In the genomic region with DNA sequence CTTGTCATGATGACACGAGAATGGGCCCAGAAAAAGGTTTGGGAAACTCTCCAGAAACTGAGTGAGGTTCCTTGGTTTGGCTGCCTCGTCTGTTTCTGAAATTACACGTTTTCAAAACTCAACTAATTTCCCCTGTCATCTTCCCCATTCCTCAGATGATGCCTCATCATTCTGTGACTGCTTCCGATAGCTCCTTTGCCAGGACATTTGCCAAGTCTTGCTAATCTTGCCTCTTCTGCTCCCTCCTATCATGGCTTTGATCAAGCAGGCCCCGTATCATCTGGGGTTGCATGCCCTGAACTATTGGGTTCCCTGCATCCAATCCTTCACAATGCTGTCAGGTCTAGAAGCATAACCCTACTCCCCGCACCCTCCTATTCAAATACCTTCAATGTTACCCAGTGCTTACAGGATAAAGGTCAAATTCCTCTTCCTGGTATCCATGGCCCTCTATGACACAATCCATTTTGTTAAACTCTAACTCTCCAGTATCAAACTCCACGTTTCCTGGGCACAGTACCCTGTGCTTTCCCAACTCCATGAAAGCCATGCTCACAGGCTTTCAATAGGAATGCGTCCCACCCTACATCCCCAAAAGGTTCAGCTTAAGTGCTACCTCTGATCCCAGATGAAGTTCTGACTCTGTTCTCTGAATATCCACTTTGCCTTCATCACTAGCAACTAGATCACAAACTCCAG, we compare ENCODE assay signal across 9 cellular contexts. TPM values are rescaled to one million over a fixed set of nuclear protein-coding genes. Genes with fewer than 3 reads are reported as not detected.
DNase-seq lines count a peak whose midpoint lies in the region; ATAC-seq, FAIRE-seq and TF ChIP-seq lines count a peak whose summit lies in the region.
"Had no signal": no experiment of that assay in that cellular context is flagged by ENCODE, and none has a peak within 500 bp of the region (broad histone marks: within the 10 kb centered on the region; RNA-seq: fewer than 3 reads in every experiment).

No MANE protein-coding gene starts in this region.

- FAIRE-seq in HepG2 (lab: Jason Lieb, UNC), result peak; percentile 92

- peaks cover 14 to 36% of the 10 kb centered on the region in 2 experiments for H3K36me3 ChIP-seq in HepG2 (replicated peaks in 1 of 2; ENCODE audit: control insufficient read depth in 1 of 2, insufficient read depth in 2 of 2, low read length in 2 of 2)

- H3K79me2 ChIP-seq in HepG2 (ENCODE audit: insufficient read depth, low read length), result no peaks in the 10 kb centered on the region

- TF ChIP-seq CTCF in cardiac fibroblast (IDR thresholded peaks at IDR 0.05; ENCODE audit: low read depth, low read length) (no peak), HepG2 (CRISPR knock-in tag; IDR thresholded peaks at IDR 0.05) (0 out of 2 replicates have a peak, but pooled peaks have one; percentile 8)

- TF ChIP-seq EP300 in HepG2 (IDR thresholded peaks at IDR 0.05; ENCODE audit: low read depth in 2 of 2, low read length in 2 of 2) (peak; percentile 61 to 78; a peak in 3 of 4 replicates), HepG2 (CRISPR knock-in tag; IDR thresholded peaks at IDR 0.05; ENCODE audit: borderline replicate concordance) (peak; percentile 55; the same call in 1 of the 2 replicates)

- peak overlapping the region; percentile 63 for H3K4me2 ChIP-seq in HepG2 (ENCODE audit: low read depth, low read length)

- H3K4me1 ChIP-seq in HepG2 (ENCODE audit: insufficient read depth, low read length), result peaks cover 32% of the 10 kb centered on the region

- BruUV-seq in HepG2 (replicated peaks; lab: Mats Ljungman, UMichigan), result no TSS peak

- in situ Hi-C loops in ACHN (cut with HindIII; ENCODE audit: low pct_ligation_motif_present, low pct_unique_long_range_greater_than_20kb, low sequenced_read_pairs), result no loop called here
- in situ Hi-C loops in HepG2 (cut with HindIII; ENCODE audit: extremely low pct_ligation_motif_present, low pct_unique_long_range_greater_than_20kb), result no loop called here

- no peaks in the 10 kb centered on the region for H4K20me1 ChIP-seq in HepG2 (ENCODE audit: insufficient read depth, low read length)

- H3K27me3 ChIP-seq in HepG2 (ENCODE audit: control insufficient read depth in 1 of 2, insufficient read depth in 2 of 2, low read length in 2 of 2), result no peaks in the 10 kb centered on the region

- TF ChIP-seq POLR2A in HepG2 (IDR thresholded peaks at IDR 0.05; ENCODE audit: insufficient read depth in 1 of 2, low read depth in 2 of 2, low read length in 2 of 2), result peak in 1 of 2 experiments; percentile 45; a peak in 1 of 4 replicates

- intact Hi-C loops in HepG2 (cut with micrococcal nuclease; ENCODE audit: unreplicated experiment), result loop anchor here (1.0 kb wide), 2 partner anchors 22 to 51 kb away; no protein-coding TSS in a partner anchor

- H3K4me3 ChIP-seq in cardiac fibroblast (replicated peaks in 1 of 2; ENCODE audit: low read depth in 2 of 2, low read length in 2 of 2), result no peak overlapping the region
- no peak overlapping the region for H3K4me3 ChIP-seq in HepG2 (replicated peaks in 1 of 3; ENCODE audit: insufficient read depth in 1 of 3, low read depth in 2 of 3, low read length in 3 of 3)

- 20% methylated on average over 8 of the region's 8 CpGs for WGBS in HepG2 (ENCODE audit: low lambda C conversion rate)

- H3K9ac ChIP-seq in HepG2 (ENCODE audit: insufficient read depth, low read depth, low read length), result no peak overlapping the region

- POLR2A ChIA-PET in HepG2 (lab: Yijun Ruan, JAX), result interaction anchor here (1.5 to 3.2 kb wide), 2 partner anchors 21 to 36 kb away, joined by 5 to 13 read pairs; a partner anchor contains a TSS

- CTCF ChIA-PET in HepG2 (lab: Yijun Ruan, JAX; ENCODE audit: low intra/inter-chr PET ratio, low total read pairs), result no interaction called here

- TF ChIP-seq RAD21 in HepG2 (CRISPR knock-in tag; IDR thresholded peaks at IDR 0.05), result no peak

- ATAC-seq in HepG2, result peak; percentile 96
- no peak for ATAC-seq in HG02840 (IDR thresholded peaks at IDR 0.05; ENCODE audit: low FRiP score, unreplicated experiment)

- H3K9me3 ChIP-seq in HepG2 (ENCODE audit: low read length), result no peaks in the 10 kb centered on the region

- peak overlapping the region; percentile 82 for H3K27ac ChIP-seq in HepG2 (ENCODE audit: extremely low read length, insufficient read depth, low read length)

- H2AFZ ChIP-seq in HepG2 (ENCODE audit: low read length), result no peak overlapping the region

- DNase-seq in ACHN (peak; percentile 36), HT-29 (ENCODE audit: low spot score) (peak; percentile 33), cardiac fibroblast (ENCODE audit: low read depth in 2 of 2) (peak; percentile 75 to 90), HepG2 (ENCODE audit: low spot score) (peak; percentile 92), SIG-M5 treated with dmso at 0.1 percent for 504 hours (lab: John Stamatoyannopoulos, UW; ENCODE audit: unreplicated experiment) (no peak), retina (no peak)
- DNase-seq in activated CD4-positive, alpha-beta T cell treated with anti-CD3 and anti-CD28 coated beads for 48 hours, result no peak
- DNase-seq: NCI-H1105 had no signal

RNA-seq across cellular contexts. Expression of a gene that starts 22.2 kb away (rescaled TPM):
- not detected in 2 replicates for total RNA-seq in HT-29 (2014; rRNA removed; shearing (Covaris generic))
- 0.72 and 1.1 TPM in 2 replicates for total RNA-seq in HepG2 (2016; rRNA removed; fragmentation: Illumina TruSeq; extraction: Trizol)
- 0.18 and 0.20 TPM in 2 replicates for total RNA-seq in HepG2 (2016; cell fraction: cytosol; rRNA removed; fragmentation: Illumina TruSeq; extraction: Trizol; ENCODE audit: low read depth)
- total RNA-seq in HepG2 (2016; cell fraction: insoluble cytoplasmic fraction; rRNA removed; fragmentation: Illumina TruSeq; extraction: Trizol), result 0.48 and 1.0 TPM in 2 replicates
- total RNA-seq in HepG2 (2016; cell fraction: membrane; rRNA removed; fragmentation: Illumina TruSeq; extraction: Trizol), result 0.59 and 0.96 TPM in 2 replicates
- total RNA-seq in HepG2 (2016; cell fraction: nucleus; rRNA removed; fragmentation: Illumina TruSeq; extraction: Trizol), result 0.66 and 1.2 TPM in 2 replicates
- 1.1 and 1.4 TPM in 2 replicates for polyA plus RNA-seq in HepG2 (2011; rRNA removed)
- polyA plus RNA-seq in HepG2 (2011; cell fraction: cytosol; rRNA removed), result 0.88 and 1.1 TPM in 2 replicates
- 1.6 and 1.7 TPM in 2 replicates for polyA plus RNA-seq in HepG2 (2011; cell fraction: nucleus; rRNA removed)
- polyA plus RNA-seq in HepG2 (2012), result 0.44 and 1.1 TPM in 2 replicates
- polyA plus RNA-seq in HepG2 (2016; cell fraction: cytosol; fragmentation: Illumina TruSeq; extraction: Trizol; ENCODE audit: low read depth), result 0.28 and 0.41 TPM in 2 replicates
- polyA plus RNA-seq in HepG2 (2016; cell fraction: insoluble cytoplasmic fraction; fragmentation: Illumina TruSeq; extraction: Trizol; ENCODE audit: low read depth), result 0.66 and 0.93 TPM in 2 replicates
- polyA plus RNA-seq in HepG2 (2016; cell fraction: membrane; fragmentation: Illumina TruSeq; extraction: Trizol; ENCODE audit: low read depth), result 0.68 and 0.86 TPM in 2 replicates
- polyA plus RNA-seq in HepG2 (2016; cell fraction: nucleus; fragmentation: Illumina TruSeq; extraction: Trizol; ENCODE audit: insufficient read depth, low read depth), result 1.7 and 2.1 TPM in 2 replicates
- 0.12 and 1.2 TPM in 2 replicates for polyA minus RNA-seq in HepG2 (2011; rRNA and poly(A)+ RNA removed; ENCODE audit: low replicate concordance)
- 0.40 and 0.53 TPM in 2 replicates for polyA minus RNA-seq in HepG2 (2011; cell fraction: cytosol; rRNA and poly(A)+ RNA removed)
- polyA minus RNA-seq in HepG2 (2011; cell fraction: nucleus; rRNA and poly(A)+ RNA removed), result 0.39 and 0.75 TPM in 2 replicates

RNA-seq across cellular contexts. Expression of a gene that starts 35.8 kb away (rescaled TPM):
- 36.2 and 51.3 TPM in 2 replicates for total RNA-seq in HT-29 (2014; rRNA removed; shearing (Covaris generic))
- 43.3 and 50.9 TPM in 2 replicates for total RNA-seq in HepG2 (2016; rRNA removed; fragmentation: Illumina TruSeq; extraction: Trizol)
- 16.9 and 18.2 TPM in 2 replicates for total RNA-seq in HepG2 (2016; cell fraction: cytosol; rRNA removed; fragmentation: Illumina TruSeq; extraction: Trizol; ENCODE audit: low read depth)
- total RNA-seq in HepG2 (2016; cell fraction: insoluble cytoplasmic fraction; rRNA removed; fragmentation: Illumina TruSeq; extraction: Trizol), result 37.8 and 52.5 TPM in 2 replicates
- 21.7 and 23.1 TPM in 2 replicates for total RNA-seq in HepG2 (2016; cell fraction: membrane; rRNA removed; fragmentation: Illumina TruSeq; extraction: Trizol)
- 41.4 and 44.1 TPM in 2 replicates for total RNA-seq in HepG2 (2016; cell fraction: nucleus; rRNA removed; fragmentation: Illumina TruSeq; extraction: Trizol)
- polyA plus RNA-seq in HepG2 (2011; rRNA removed), result 37.7 and 39.5 TPM in 2 replicates
- 28.7 and 37.6 TPM in 2 replicates for polyA plus RNA-seq in HepG2 (2011; cell fraction: cytosol; rRNA removed)
- polyA plus RNA-seq in HepG2 (2011; cell fraction: nucleus; rRNA removed), result 63.6 and 88.4 TPM in 2 replicates
- 47.7 and 72.7 TPM in 2 replicates for polyA plus RNA-seq in HepG2 (2012)
- polyA plus RNA-seq in HepG2 (2016; cell fraction: cytosol; fragmentation: Illumina TruSeq; extraction: Trizol; ENCODE audit: low read depth), result 5.4 and 6.5 TPM in 2 replicates
- 69.2 and 77.8 TPM in 2 replicates for polyA plus RNA-seq in HepG2 (2016; cell fraction: insoluble cytoplasmic fraction; fragmentation: Illumina TruSeq; extraction: Trizol; ENCODE audit: low read depth)
- polyA plus RNA-seq in HepG2 (2016; cell fraction: membrane; fragmentation: Illumina TruSeq; extraction: Trizol; ENCODE audit: low read depth), result 13.8 and 15.1 TPM in 2 replicates
- polyA plus RNA-seq in HepG2 (2016; cell fraction: nucleus; fragmentation: Illumina TruSeq; extraction: Trizol; ENCODE audit: insufficient read depth, low read depth), result 159 and 173 TPM in 2 replicates
- 13.5 and 27.4 TPM in 2 replicates for polyA minus RNA-seq in HepG2 (2011; rRNA and poly(A)+ RNA removed; ENCODE audit: low replicate concordance)
- polyA minus RNA-seq in HepG2 (2011; cell fraction: cytosol; rRNA and poly(A)+ RNA removed), result 14.2 and 17.5 TPM in 2 replicates
- polyA minus RNA-seq in HepG2 (2011; cell fraction: nucleus; rRNA and poly(A)+ RNA removed), result 56.5 and 56.9 TPM in 2 replicates

Comparison
In these comparisons a context has a peak if more than half of its experiments do, and no peak if none do; other contexts are left out.
1. DNase-seq: peak in ACHN (single experiment), HT-29 (single experiment), cardiac fibroblast (2 of 2) and HepG2 (single experiment); none in SIG-M5 treated with dmso at 0.1 percent for 504 hours (single experiment), retina (single experiment) and activated CD4-positive, alpha-beta T cell treated with anti-CD3 and anti-CD28 coated beads for 48 hours (single experiment).